Comparison of ENCODE assay signal across 1 cellular context in genomic region chr21:33588485-33589335, GRCh38.
TF ChIP-seq lines count a peak whose summit lies in the region.

A gene with protein sequence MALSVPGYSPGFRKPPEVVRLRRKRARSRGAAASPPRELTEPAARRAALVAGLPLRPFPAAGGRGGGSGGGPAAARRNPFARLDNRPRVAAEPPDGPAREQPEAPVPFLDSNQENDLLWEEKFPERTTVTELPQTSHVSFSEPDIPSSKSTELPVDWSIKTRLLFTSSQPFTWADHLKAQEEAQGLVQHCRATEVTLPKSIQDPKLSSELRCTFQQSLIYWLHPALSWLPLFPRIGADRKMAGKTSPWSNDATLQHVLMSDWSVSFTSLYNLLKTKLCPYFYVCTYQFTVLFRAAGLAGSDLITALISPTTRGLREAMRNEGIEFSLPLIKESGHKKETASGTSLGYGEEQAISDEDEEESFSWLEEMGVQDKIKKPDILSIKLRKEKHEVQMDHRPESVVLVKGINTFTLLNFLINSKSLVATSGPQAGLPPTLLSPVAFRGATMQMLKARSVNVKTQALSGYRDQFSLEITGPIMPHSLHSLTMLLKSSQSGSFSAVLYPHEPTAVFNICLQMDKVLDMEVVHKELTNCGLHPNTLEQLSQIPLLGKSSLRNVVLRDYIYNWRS (minus strand): TSS chr21:33588684. CDS start chr21:33588641, 43 bp downstream.

TF ChIP-seq in HepG2, 621 proteins besides CTCF, POLR2A, EP300 and RAD21 (continued from another document and continues in another):
- TF ChIP-seq KIAA2018 (CRISPR knock-in tag; IDR thresholded peaks at IDR 0.05; ENCODE audit: borderline replicate concordance) (no peak), ELF1 (CRISPR knock-in tag; IDR thresholded peaks at IDR 0.05) (no peak), SNAPC2 (CRISPR knock-in tag; IDR thresholded peaks at IDR 0.05) (no peak; the same call in 1 of the 2 replicates), ZNF296 (CRISPR knock-in tag; conservative IDR thresholded peaks at IDR 0.05) (0 out of 2 replicates have a peak, but pooled peaks have one; percentile 56), ZNF749 (CRISPR knock-in tag; IDR thresholded peaks at IDR 0.05; ENCODE audit: borderline replicate concordance) (peak; percentile 64; the same call in 1 of the 2 replicates), TBP (CRISPR knock-in tag; IDR thresholded peaks at IDR 0.05) (0 out of 2 replicates have a peak, but pooled peaks have one; percentile 88), ZNF761 (CRISPR knock-in tag; conservative IDR thresholded peaks at IDR 0.05) (no peak), ZNF577 (CRISPR knock-in tag; IDR thresholded peaks at IDR 0.05; ENCODE audit: borderline replicate concordance, low read depth) (no peak), HOXA9 (CRISPR knock-in tag; IDR thresholded peaks at IDR 0.05; ENCODE audit: borderline replicate concordance) (no peak), TMF1 (CRISPR knock-in tag; IDR thresholded peaks at IDR 0.05; ENCODE audit: low read depth) (peak; percentile 75; the same call in 1 of the 2 replicates), PLSCR1 (CRISPR knock-in tag; IDR thresholded peaks at IDR 0.05; ENCODE audit: borderline replicate concordance) (no peak; the same call in 1 of the 2 replicates), ZNF160 (CRISPR knock-in tag; IDR thresholded peaks at IDR 0.05) (no peak), ZNF570 (CRISPR knock-in tag; IDR thresholded peaks at IDR 0.05; ENCODE audit: borderline replicate concordance) (no peak), STAG1 (CRISPR knock-in tag; IDR thresholded peaks at IDR 0.05) (no peak; the same call in 1 of the 2 replicates), SAP130 (CRISPR knock-in tag; IDR thresholded peaks at IDR 0.05; ENCODE audit: low read depth) (peak; percentile 80), MIXL1 (CRISPR knock-in tag; IDR thresholded peaks at IDR 0.05) (no peak), RBM22 (optimal IDR thresholded peaks at IDR 0.05; ENCODE audit: low read length) (peak; percentile 32), DPF2 (CRISPR knock-in tag; IDR thresholded peaks at IDR 0.05; ENCODE audit: borderline replicate concordance, low read depth) (no peak), CAMTA2 (CRISPR knock-in tag; IDR thresholded peaks at IDR 0.05; ENCODE audit: borderline replicate concordance) (no peak), ZNF674 (CRISPR knock-in tag; IDR thresholded peaks at IDR 0.05; ENCODE audit: low read depth) (no peak), NFAT5 (CRISPR knock-in tag; IDR thresholded peaks at IDR 0.05) (no peak), MXD3 (CRISPR knock-in tag; IDR thresholded peaks at IDR 0.05) (peak; percentile 24; the same call in 1 of the 2 replicates), JUN (CRISPR knock-in tag; IDR thresholded peaks at IDR 0.05) (no peak), CREB1 (IDR thresholded peaks at IDR 0.05) (peak; percentile 57; the same call in 1 of the 2 replicates), CREB1 (CRISPR knock-in tag; IDR thresholded peaks at IDR 0.05) (no peak), KDM4B (CRISPR knock-in tag; IDR thresholded peaks at IDR 0.05) (no peak), MTF2 (CRISPR knock-in tag; IDR thresholded peaks at IDR 0.05; ENCODE audit: borderline replicate concordance) (no peak)
- TF ChIP-seq, protein P1, sequence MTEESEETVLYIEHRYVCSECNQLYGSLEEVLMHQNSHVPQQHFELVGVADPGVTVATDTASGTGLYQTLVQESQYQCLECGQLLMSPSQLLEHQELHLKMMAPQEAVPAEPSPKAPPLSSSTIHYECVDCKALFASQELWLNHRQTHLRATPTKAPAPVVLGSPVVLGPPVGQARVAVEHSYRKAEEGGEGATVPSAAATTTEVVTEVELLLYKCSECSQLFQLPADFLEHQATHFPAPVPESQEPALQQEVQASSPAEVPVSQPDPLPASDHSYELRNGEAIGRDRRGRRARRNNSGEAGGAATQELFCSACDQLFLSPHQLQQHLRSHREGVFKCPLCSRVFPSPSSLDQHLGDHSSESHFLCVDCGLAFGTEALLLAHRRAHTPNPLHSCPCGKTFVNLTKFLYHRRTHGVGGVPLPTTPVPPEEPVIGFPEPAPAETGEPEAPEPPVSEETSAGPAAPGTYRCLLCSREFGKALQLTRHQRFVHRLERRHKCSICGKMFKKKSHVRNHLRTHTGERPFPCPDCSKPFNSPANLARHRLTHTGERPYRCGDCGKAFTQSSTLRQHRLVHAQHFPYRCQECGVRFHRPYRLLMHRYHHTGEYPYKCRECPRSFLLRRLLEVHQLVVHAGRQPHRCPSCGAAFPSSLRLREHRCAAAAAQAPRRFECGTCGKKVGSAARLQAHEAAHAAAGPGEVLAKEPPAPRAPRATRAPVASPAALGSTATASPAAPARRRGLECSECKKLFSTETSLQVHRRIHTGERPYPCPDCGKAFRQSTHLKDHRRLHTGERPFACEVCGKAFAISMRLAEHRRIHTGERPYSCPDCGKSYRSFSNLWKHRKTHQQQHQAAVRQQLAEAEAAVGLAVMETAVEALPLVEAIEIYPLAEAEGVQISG (CRISPR knock-in tag; IDR thresholded peaks at IDR 0.05), result peak; percentile 77
- TF ChIP-seq, protein P2, sequence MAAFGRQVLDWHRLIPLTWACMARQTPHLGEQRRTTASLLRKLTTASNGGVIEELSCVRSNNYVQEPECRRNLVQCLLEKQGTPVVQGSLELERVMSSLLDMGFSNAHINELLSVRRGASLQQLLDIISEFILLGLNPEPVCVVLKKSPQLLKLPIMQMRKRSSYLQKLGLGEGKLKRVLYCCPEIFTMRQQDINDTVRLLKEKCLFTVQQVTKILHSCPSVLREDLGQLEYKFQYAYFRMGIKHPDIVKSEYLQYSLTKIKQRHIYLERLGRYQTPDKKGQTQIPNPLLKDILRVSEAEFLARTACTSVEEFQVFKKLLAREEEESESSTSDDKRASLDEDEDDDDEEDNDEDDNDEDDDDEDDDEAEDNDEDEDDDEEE (CRISPR knock-in tag; IDR thresholded peaks at IDR 0.05), result no peak; the same call in none of the 2 replicates
- TF ChIP-seq, protein P3, sequence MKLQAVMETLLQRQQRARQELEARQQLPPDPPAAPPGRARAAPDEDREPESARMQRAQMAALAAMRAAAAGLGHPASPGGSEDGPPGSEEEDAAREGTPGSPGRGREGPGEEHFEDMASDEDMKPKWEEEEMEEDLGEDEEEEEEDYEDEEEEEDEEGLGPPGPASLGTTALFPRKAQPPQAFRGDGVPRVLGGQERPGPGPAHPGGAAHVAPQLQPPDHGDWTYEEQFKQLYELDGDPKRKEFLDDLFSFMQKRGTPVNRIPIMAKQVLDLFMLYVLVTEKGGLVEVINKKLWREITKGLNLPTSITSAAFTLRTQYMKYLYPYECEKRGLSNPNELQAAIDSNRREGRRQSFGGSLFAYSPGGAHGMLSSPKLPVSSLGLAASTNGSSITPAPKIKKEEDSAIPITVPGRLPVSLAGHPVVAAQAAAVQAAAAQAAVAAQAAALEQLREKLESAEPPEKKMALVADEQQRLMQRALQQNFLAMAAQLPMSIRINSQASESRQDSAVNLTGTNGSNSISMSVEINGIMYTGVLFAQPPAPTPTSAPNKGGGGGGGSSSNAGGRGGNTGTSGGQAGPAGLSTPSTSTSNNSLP (IDR thresholded peaks at IDR 0.05; ENCODE audit: low read depth, low read length), result no peak; the same call in 1 of the 2 replicates
